In the genomic region with DNA sequence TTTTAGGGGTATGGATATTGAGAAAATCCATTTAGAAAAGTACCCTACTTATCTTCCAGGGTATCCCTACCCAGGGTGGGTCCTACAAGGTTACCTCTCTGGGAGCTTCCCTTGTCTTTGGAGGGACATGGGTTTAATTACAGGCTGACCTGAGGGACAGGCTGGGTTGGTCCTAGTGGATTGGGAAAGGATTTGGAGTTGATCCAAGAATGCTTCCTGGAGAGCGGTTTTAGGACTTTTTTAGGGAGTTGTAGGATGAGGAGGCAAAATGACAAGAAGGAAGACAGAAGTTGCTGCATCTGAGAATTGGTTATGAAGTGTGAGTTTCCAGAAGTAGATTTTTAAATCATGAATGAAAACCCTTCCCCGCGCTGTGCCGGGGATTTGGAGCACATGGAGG, we compare ENCODE assay signal across 13 cellular contexts.
DNase-seq lines count a peak whose midpoint lies in the region; ATAC-seq and TF ChIP-seq lines count a peak whose summit lies in the region.
"Had no signal": no experiment of that assay in that cellular context is flagged by ENCODE, and none has a peak within 500 bp of the region (broad histone marks: within the 10 kb centered on the region; RNA-seq: fewer than 3 reads in every experiment).

No MANE protein-coding gene starts in this region.

- H3K36me3 Mint-ChIP-seq in MCF 10A (ENCODE audit: insufficient read depth, unreplicated experiment), result peaks cover 12% of the 10 kb centered on the region

- no peak overlapping the region for H3K9ac ChIP-seq in mammary epithelial cell (ENCODE audit: insufficient read depth, low read length)

- dilution Hi-C loops in mammary epithelial cell (cut with HindIII; ENCODE audit: low sequenced_read_pairs), result loop anchor here (10.0 kb wide), 1 partner anchor 122 kb away; a partner anchor contains a TSS

- H3K27ac ChIP-seq in mammary epithelial cell (ENCODE audit: insufficient read depth, low read depth, low read length) (no peak overlapping the region), PC-9 (peak overlapping the region; percentile 85), dorsolateral prefrontal cortex (peak overlapping the region in 3 of 59 donors; percentile 9 to 21 (median 17))

- no peaks in the 10 kb centered on the region for H3K9me3 Mint-ChIP-seq in MCF 10A (ENCODE audit: unreplicated experiment)
- H3K9me3 Mint-ChIP-seq: CD14-positive monocyte, IgD-negative memory B cell had no signal

- peaks cover 11% of the 10 kb centered on the region for H3K4me1 Mint-ChIP-seq in MCF 10A (ENCODE audit: insufficient read depth, unreplicated experiment)

- H2AFZ ChIP-seq in mammary epithelial cell (ENCODE audit: low read depth, low read length) (no peak overlapping the region), PC-9 (no peak overlapping the region)

- peaks cover 71% of the 10 kb centered on the region for H3F3A ChIP-seq in PC-9 (ENCODE audit: insufficient read depth, low read depth)

- intact Hi-C loops in MCF 10A (cut with micrococcal nuclease), result no loop called here
- intact Hi-C loops in mammary epithelial cell (cut with micrococcal nuclease), result no loop called here
- intact Hi-C loops in PC-9 (cut with micrococcal nuclease; ENCODE audit: unreplicated experiment), result no loop called here
- intact Hi-C loops in dorsolateral prefrontal cortex (cut with DNase I), result no loop called here

- CTCF ChIA-PET in MCF 10A (lab: Yijun Ruan, JAX), result interaction anchor here (0.6 to 1.8 kb wide), 6 partner anchors 37 to 483 kb away, joined by 3 to 5 read pairs (median 3); no protein-coding TSS in a partner anchor
- CTCF ChIA-PET in mammary epithelial cell (lab: Charles Lee; ENCODE audit: low non-redundant PET), result no interaction called here
- CTCF ChIA-PET in PC-9 (lab: Charles Lee), result no interaction called here

- ATAC-seq in GM18520 (IDR thresholded peaks at IDR 0.05; ENCODE audit: unreplicated experiment) (no peak), HG02840 (IDR thresholded peaks at IDR 0.05; ENCODE audit: low FRiP score, unreplicated experiment) (no peak)

- POLR2A ChIA-PET in MCF 10A (lab: Yijun Ruan, JAX), result interaction anchor here (1.2 kb wide), 1 partner anchor 89 kb away, joined by 3 read pairs; no protein-coding TSS in a partner anchor
- POLR2A ChIA-PET in PC-9 (lab: Charles Lee; ENCODE audit: unreplicated experiment), result interaction anchor here (0.5 kb wide), 1 partner anchor 39 kb away, joined by 8 read pairs; no protein-coding TSS in a partner anchor

- DNase-seq in MCF 10A (ENCODE audit: unreplicated experiment) (peak; percentile 49), mammary epithelial cell (no peak), PC-9 (peak in 1 of 2 experiments; percentile 49), fibroblast of peridontal ligament (ENCODE audit: extremely low read depth) (peak; percentile 35), dorsolateral prefrontal cortex (no peak), Kasumi-1 (lab: John Stamatoyannopoulos, UW) (no peak)
- DNase-seq: NCI-H146, NCI-H2081 treated with DMSO at 0.1 percent for 48 hours, NCI-H524 treated with DMSO at 0.1 percent for 48 hours had no signal

- no peak overlapping the region for H3K4me3 ChIP-seq in mammary epithelial cell (replicated peaks in 1 of 3; ENCODE audit: insufficient read depth in 1 of 3, low read depth in 2 of 3, low read length in 3 of 3)
- H3K4me3 ChIP-seq in PC-9, result no peak overlapping the region
- no peak overlapping the region for H3K4me3 ChIP-seq in dorsolateral prefrontal cortex

- no peak overlapping the region for H3K4me3 Mint-ChIP-seq in MCF 10A (ENCODE audit: unreplicated experiment)
- H3K4me3 Mint-ChIP-seq: CD14-positive monocyte had no signal

- peaks cover 22% of the 10 kb centered on the region for H3K4me1 ChIP-seq in mammary epithelial cell (ENCODE audit: insufficient read depth, low read length)
- H3K4me1 ChIP-seq in PC-9 (replicated peaks; ENCODE audit: insufficient read depth), result peaks cover 78% of the 10 kb centered on the region

- H3K27ac Mint-ChIP-seq in MCF 10A (ENCODE audit: low read depth, unreplicated experiment), result no peak overlapping the region
- H3K27ac Mint-ChIP-seq: IgD-negative memory B cell had no signal

- no TSS peak for BruUV-seq in MCF 10A (replicated peaks; lab: Mats Ljungman, UMichigan)
- BruUV-seq in mammary epithelial cell (replicated peaks; lab: Mats Ljungman, UMichigan), result no TSS peak
- no TSS peak for BruUV-seq in PC-9 (replicated peaks; lab: Mats Ljungman, UMichigan)

- H3K36me3 ChIP-seq in mammary epithelial cell (ENCODE audit: insufficient read depth, low read length) (peaks cover 4% of the 10 kb centered on the region), PC-9 (ENCODE audit: low read depth) (peaks cover 22% of the 10 kb centered on the region)

- TF ChIP-seq CTCF in MCF 10A (IDR thresholded peaks at IDR 0.05; ENCODE audit: unreplicated experiment), result no peak
- no peak for TF ChIP-seq CTCF in mammary epithelial cell (conservative IDR thresholded peaks at IDR 0.05 in 1 of 2, IDR thresholded peaks at IDR 0.05 in 1 of 2; ENCODE audit: extremely low read depth in 1 of 2, insufficient read depth in 1 of 2, low read depth in 1 of 2, low read length in 2 of 2)
- TF ChIP-seq CTCF in PC-9 (conservative IDR thresholded peaks at IDR 0.05), result no peak
- no peak for TF ChIP-seq CTCF in dorsolateral prefrontal cortex (IDR thresholded peaks at IDR 0.05 in 54 of 56, conservative IDR thresholded peaks at IDR 0.05 in 2 of 56; ENCODE audit: low read depth in 1 of 56, partially characterized antibody in 56 of 56)

- H3K4me2 ChIP-seq in mammary epithelial cell (ENCODE audit: insufficient read depth, low read depth, low read length), result no peak overlapping the region
- peak overlapping the region; percentile 26 for H3K4me2 ChIP-seq in PC-9

- no peaks in the 10 kb centered on the region for H3K27me3 Mint-ChIP-seq in MCF 10A (ENCODE audit: insufficient read depth, unreplicated experiment)

- WGBS in mammary epithelial cell (ENCODE audit: low coverage, missing lambda C conversion rate), result 91% methylated on average over 4 of the region's 4 CpGs

- H3K27me3 ChIP-seq in mammary epithelial cell (ENCODE audit: insufficient read depth, low read length) (no peaks in the 10 kb centered on the region), PC-9 (ENCODE audit: insufficient read depth, low read depth) (no peaks in the 10 kb centered on the region), dorsolateral prefrontal cortex (no peaks in the 10 kb centered on the region)

- H3K9me2 ChIP-seq in PC-9 (ENCODE audit: insufficient read depth), result no peaks in the 10 kb centered on the region

- in situ Hi-C loops in mammary epithelial cell (cut with MboI; ENCODE audit: low sequenced_read_pairs in 2 of 2), result no loop called here

- H4K20me1 ChIP-seq in mammary epithelial cell (ENCODE audit: insufficient read depth, low read length) (no peaks in the 10 kb centered on the region), PC-9 (ENCODE audit: insufficient read depth) (no peaks in the 10 kb centered on the region)

- H3K79me2 ChIP-seq in mammary epithelial cell (ENCODE audit: insufficient read depth, low read length) (peaks cover 39% of the 10 kb centered on the region), PC-9 (ENCODE audit: low read depth) (peaks cover 70% of the 10 kb centered on the region)

- H3K9me3 ChIP-seq in mammary epithelial cell (replicated peaks; ENCODE audit: insufficient read depth, low read length) (no peaks in the 10 kb centered on the region), PC-9 (ENCODE audit: insufficient read depth, low read depth) (no peaks in the 10 kb centered on the region)

Comparison
In these comparisons a context has a peak if more than half of its experiments do, and no peak if none do; other contexts are left out.
1. DNase-seq: peak in MCF 10A (single experiment) and fibroblast of peridontal ligament (single experiment); none in mammary epithelial cell (single experiment), dorsolateral prefrontal cortex (0 of 10) and Kasumi-1 (0 of 2).